1 cellular context compared by ENCODE assay signal in the genomic region with DNA sequence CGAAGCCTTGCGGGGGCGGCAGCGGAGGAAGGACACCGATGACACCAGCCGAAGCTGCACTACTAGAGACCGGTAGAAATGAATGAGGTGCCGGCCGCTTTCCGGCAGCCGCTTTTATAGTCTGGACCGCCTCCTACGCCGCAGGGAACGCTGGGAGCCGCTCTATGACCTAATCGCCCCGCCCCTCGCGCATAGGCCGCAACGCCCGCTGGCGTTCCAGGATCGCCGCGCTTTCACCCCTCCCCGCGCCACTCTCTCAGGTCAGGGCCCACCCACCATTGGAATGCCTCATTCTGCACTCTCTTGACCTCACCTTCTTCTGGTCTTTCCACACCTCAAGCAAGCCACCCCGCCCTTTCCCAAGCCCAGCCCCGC.
A peak's percentile ranks its signal among the peaks of the same experiment; 100 is the strongest.
TF ChIP-seq lines count a peak whose summit lies in the region.

A gene (minus strand): TSS at position 89 of the 375 bp plus-strand sequence. CDS start 170 bp downstream, outside the sequence.

TF ChIP-seq in HepG2, 621 proteins besides CTCF, POLR2A, EP300 and RAD21 (continued from another document):
- TF ChIP-seq SPEN (CRISPR knock-in tag; IDR thresholded peaks at IDR 0.05; ENCODE audit: low read depth) = no peak; the same call in 1 of the 2 replicates
- no peak for TF ChIP-seq ZNF761 (CRISPR knock-in tag; conservative IDR thresholded peaks at IDR 0.05)
- peak; percentile 39; the same call in 1 of the 2 replicates for TF ChIP-seq RFXAP (CRISPR knock-in tag; IDR thresholded peaks at IDR 0.05; ENCODE audit: borderline replicate concordance)
- no peak for TF ChIP-seq SMARCE1 (IDR thresholded peaks at IDR 0.05; ENCODE audit: borderline replicate concordance)
- no peak for TF ChIP-seq RORA (CRISPR knock-in tag; IDR thresholded peaks at IDR 0.05)
- no peak for TF ChIP-seq ZNF207 (IDR thresholded peaks at IDR 0.05; ENCODE audit: borderline replicate concordance)
- TF ChIP-seq, protein P1, sequence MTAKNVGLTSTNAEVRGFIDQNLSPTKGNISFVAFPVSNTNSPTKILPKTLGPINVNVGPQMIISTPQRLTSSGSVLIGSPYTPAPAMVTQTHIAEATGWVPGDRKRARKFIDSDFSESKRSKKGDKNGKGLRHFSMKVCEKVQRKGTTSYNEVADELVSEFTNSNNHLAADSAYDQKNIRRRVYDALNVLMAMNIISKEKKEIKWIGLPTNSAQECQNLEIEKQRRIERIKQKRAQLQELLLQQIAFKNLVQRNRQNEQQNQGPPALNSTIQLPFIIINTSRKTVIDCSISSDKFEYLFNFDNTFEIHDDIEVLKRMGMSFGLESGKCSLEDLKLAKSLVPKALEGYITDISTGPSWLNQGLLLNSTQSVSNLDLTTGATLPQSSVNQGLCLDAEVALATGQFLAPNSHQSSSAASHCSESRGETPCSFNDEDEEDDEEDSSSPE (CRISPR knock-in tag; IDR thresholded peaks at IDR 0.05) = no peak
- 0 out of 2 replicates have a peak, but pooled peaks have one; percentile 85 for TF ChIP-seq ZNF367 (CRISPR knock-in tag; IDR thresholded peaks at IDR 0.05; ENCODE audit: borderline replicate concordance)
- no peak for TF ChIP-seq MAFG (CRISPR knock-in tag; IDR thresholded peaks at IDR 0.05)
- TF ChIP-seq, protein P2, sequence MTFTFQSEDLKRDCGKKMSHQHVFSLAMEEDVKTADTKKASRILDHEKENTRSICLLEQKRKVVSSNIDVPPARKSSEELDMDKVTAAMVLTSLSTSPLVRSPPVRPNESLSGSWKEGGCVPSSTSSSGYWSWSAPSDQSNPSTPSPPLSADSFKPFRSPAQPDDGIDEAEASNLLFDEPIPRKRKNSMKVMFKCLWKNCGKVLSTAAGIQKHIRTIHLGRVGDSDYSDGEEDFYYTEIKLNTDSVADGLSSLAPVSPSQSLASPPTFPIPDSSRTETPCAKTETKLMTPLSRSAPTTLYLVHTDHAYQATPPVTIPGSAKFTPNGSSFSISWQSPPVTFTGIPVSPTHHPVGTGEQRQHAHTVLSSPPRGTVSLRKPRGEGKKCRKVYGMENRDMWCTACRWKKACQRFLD (CRISPR knock-in tag; IDR thresholded peaks at IDR 0.05; ENCODE audit: borderline replicate concordance) = no peak; the same call in 1 of the 2 replicates
- peak in 1 of 2 experiments; percentile 34; a peak in 2 of 4 replicates for TF ChIP-seq NR2F1 (CRISPR knock-in tag; IDR thresholded peaks at IDR 0.05)
- 0 out of 2 replicates have a peak, but pooled peaks have one; percentile 58 for TF ChIP-seq ZNF83 (CRISPR knock-in tag; IDR thresholded peaks at IDR 0.05; ENCODE audit: borderline replicate concordance)
- TF ChIP-seq, protein P3, sequence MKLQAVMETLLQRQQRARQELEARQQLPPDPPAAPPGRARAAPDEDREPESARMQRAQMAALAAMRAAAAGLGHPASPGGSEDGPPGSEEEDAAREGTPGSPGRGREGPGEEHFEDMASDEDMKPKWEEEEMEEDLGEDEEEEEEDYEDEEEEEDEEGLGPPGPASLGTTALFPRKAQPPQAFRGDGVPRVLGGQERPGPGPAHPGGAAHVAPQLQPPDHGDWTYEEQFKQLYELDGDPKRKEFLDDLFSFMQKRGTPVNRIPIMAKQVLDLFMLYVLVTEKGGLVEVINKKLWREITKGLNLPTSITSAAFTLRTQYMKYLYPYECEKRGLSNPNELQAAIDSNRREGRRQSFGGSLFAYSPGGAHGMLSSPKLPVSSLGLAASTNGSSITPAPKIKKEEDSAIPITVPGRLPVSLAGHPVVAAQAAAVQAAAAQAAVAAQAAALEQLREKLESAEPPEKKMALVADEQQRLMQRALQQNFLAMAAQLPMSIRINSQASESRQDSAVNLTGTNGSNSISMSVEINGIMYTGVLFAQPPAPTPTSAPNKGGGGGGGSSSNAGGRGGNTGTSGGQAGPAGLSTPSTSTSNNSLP (IDR thresholded peaks at IDR 0.05; ENCODE audit: low read depth, low read length) = no peak; the same call in 1 of the 2 replicates
- TF ChIP-seq ZNF30 (CRISPR knock-in tag; IDR thresholded peaks at IDR 0.05) = peak; percentile 86; the same call in 1 of the 2 replicates
- TF ChIP-seq, protein P4, sequence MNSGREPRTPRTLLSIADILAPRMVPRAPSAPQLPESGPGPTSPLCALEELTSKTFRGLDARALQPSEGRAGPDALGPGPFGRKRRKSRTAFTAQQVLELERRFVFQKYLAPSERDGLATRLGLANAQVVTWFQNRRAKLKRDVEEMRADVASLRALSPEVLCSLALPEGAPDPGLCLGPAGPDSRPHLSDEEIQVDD (CRISPR knock-in tag; IDR thresholded peaks at IDR 0.05; ENCODE audit: borderline replicate concordance) = peak; percentile 61; the same call in 1 of the 2 replicates
- TF ChIP-seq ZNF605 (CRISPR knock-in tag; IDR thresholded peaks at IDR 0.05) = no peak
- TF ChIP-seq SNRNP70 (IDR thresholded peaks at IDR 0.05; ENCODE audit: low read depth, low read length) = no peak
- TF ChIP-seq, protein P5, sequence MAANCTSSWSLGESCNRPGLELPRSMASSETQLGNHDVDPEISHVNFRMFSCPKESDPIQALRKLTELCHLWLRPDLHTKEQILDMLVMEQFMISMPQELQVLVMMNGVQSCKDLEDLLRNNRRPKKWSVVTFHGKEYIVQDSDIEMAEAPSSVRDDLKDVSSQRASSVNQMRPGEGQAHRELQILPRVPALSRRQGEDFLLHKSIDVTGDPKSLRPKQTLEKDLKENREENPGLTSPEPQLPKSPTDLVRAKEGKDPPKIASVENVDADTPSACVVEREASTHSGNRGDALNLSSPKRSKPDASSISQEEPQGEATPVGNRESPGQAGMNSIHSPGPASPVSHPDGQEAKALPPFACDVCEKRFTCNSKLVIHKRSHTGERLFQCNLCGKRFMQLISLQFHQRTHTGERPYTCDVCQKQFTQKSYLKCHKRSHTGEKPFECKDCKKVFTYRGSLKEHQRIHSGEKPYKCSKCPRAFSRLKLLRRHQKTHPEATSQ (CRISPR knock-in tag; IDR thresholded peaks at IDR 0.05; ENCODE audit: borderline replicate concordance) = no peak
- TF ChIP-seq CBFB (CRISPR knock-in tag; IDR thresholded peaks at IDR 0.05) = peak; percentile 60
- peak; percentile 77; the same call in 1 of the 2 replicates for TF ChIP-seq KLF12 (CRISPR knock-in tag; IDR thresholded peaks at IDR 0.05; ENCODE audit: borderline replicate concordance)
- TF ChIP-seq HOXA3 (CRISPR knock-in tag; IDR thresholded peaks at IDR 0.05) = peak; percentile 79; the same call in 1 of the 2 replicates
- TF ChIP-seq MAFF (IDR thresholded peaks at IDR 0.05; ENCODE audit: low read depth, low read length) = no peak
- no peak for TF ChIP-seq ZNF501 (CRISPR knock-in tag; IDR thresholded peaks at IDR 0.05)
- TF ChIP-seq HOXD1 (CRISPR knock-in tag; IDR thresholded peaks at IDR 0.05) = peak; percentile 93
- TF ChIP-seq ZFYVE20 (CRISPR knock-in tag; IDR thresholded peaks at IDR 0.05; ENCODE audit: borderline replicate concordance, low read depth) = 0 out of 2 replicates have a peak, but pooled peaks have one; percentile 56
- TF ChIP-seq TAF1 (CRISPR knock-in tag; IDR thresholded peaks at IDR 0.05) = peak; percentile 89
- TF ChIP-seq, protein P6, sequence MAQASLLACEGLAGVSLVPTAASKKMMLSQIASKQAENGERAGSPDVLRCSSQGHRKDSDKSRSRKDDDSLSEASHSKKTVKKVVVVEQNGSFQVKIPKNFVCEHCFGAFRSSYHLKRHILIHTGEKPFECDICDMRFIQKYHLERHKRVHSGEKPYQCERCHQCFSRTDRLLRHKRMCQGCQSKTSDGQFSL (CRISPR knock-in tag; IDR thresholded peaks at IDR 0.05) = no peak
- no peak for TF ChIP-seq ZNF549 (CRISPR knock-in tag; IDR thresholded peaks at IDR 0.05)
- no peak for TF ChIP-seq SP1 (IDR thresholded peaks at IDR 0.05)
- peak; percentile 82 for TF ChIP-seq SP1 (CRISPR knock-in tag; IDR thresholded peaks at IDR 0.05)
- TF ChIP-seq, protein P7, sequence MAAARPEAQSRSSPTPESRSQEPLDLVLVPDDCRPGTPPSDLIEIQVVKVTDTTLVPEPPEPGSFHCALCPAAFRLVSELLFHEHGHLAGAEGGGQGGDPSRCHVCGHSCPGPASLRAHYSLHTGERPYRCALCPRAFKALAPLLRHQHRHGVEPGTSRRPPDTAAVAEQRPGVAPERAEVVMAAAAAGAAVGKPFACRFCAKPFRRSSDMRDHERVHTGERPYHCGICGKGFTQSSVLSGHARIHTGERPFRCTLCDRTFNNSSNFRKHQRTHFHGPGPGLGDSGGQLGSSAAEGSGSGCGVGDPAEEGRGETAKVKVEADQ (CRISPR knock-in tag; IDR thresholded peaks at IDR 0.05; ENCODE audit: borderline replicate concordance) = no peak
- TF ChIP-seq MED13 (CRISPR knock-in tag; IDR thresholded peaks at IDR 0.05) = no peak
- TF ChIP-seq, protein P8, sequence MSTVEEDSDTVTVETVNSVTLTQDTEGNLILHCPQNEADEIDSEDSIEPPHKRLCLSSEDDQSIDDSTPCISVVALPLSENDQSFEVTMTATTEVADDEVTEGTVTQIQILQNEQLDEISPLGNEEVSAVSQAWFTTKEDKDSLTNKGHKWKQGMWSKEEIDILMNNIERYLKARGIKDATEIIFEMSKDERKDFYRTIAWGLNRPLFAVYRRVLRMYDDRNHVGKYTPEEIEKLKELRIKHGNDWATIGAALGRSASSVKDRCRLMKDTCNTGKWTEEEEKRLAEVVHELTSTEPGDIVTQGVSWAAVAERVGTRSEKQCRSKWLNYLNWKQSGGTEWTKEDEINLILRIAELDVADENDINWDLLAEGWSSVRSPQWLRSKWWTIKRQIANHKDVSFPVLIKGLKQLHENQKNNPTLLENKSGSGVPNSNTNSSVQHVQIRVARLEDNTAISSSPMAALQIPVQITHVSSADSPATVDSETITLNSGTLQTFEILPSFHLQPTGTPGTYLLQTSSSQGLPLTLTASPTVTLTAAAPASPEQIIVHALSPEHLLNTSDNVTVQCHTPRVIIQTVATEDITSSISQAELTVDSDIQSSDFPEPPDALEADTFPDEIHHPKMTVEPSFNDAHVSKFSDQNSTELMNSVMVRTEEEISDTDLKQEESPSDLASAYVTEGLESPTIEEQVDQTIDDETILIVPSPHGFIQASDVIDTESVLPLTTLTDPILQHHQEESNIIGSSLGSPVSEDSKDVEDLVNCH (CRISPR knock-in tag; IDR thresholded peaks at IDR 0.05) = no peak
- no peak for TF ChIP-seq TCF12 (IDR thresholded peaks at IDR 0.05)
- TF ChIP-seq TCF12 (CRISPR knock-in tag; IDR thresholded peaks at IDR 0.05) = peak; percentile 17; the same call in 1 of the 2 replicates
- no peak for TF ChIP-seq ZFP41 (CRISPR knock-in tag; IDR thresholded peaks at IDR 0.05; ENCODE audit: borderline replicate concordance)
- TF ChIP-seq POLR2AphosphoS5 (IDR thresholded peaks at IDR 0.05; ENCODE audit: low read depth, low read length) = peak; percentile 99
- no peak for TF ChIP-seq SIX1 (CRISPR knock-in tag; IDR thresholded peaks at IDR 0.05; ENCODE audit: borderline replicate concordance)
- peak; percentile 86 for TF ChIP-seq GATA4 (IDR thresholded peaks at IDR 0.05; ENCODE audit: borderline replicate concordance, low read depth)
- no peak for TF ChIP-seq ZNF879 (CRISPR knock-in tag; IDR thresholded peaks at IDR 0.05)
- peak; percentile 16; the same call in 1 of the 2 replicates for TF ChIP-seq ZZZ3 (CRISPR knock-in tag; IDR thresholded peaks at IDR 0.05; ENCODE audit: borderline replicate concordance)
- TF ChIP-seq ZNF709 (CRISPR knock-in tag; IDR thresholded peaks at IDR 0.05) = no peak
- TF ChIP-seq SSRP1 (CRISPR knock-in tag; IDR thresholded peaks at IDR 0.05) = peak; percentile 2; the same call in 1 of the 2 replicates
- TF ChIP-seq ZKSCAN1 (IDR thresholded peaks at IDR 0.05; ENCODE audit: low read length) = 0 out of 2 replicates have a peak, but pooled peaks have one; percentile 38
- TF ChIP-seq RXRB (CRISPR knock-in tag; IDR thresholded peaks at IDR 0.05; ENCODE audit: borderline replicate concordance) = peak; percentile 36; the same call in 1 of the 2 replicates
- peak; percentile 92 for TF ChIP-seq NR2C2 (CRISPR knock-in tag; IDR thresholded peaks at IDR 0.05; ENCODE audit: borderline replicate concordance)
- TF ChIP-seq YY1 (IDR thresholded peaks at IDR 0.05; ENCODE audit: insufficient read depth, insufficient replicate concordance, low read depth, low read length) = peak; percentile 79
- TF ChIP-seq FOXA3 (CRISPR knock-in tag; IDR thresholded peaks at IDR 0.05) = peak; percentile 54; the same call in 1 of the 2 replicates
- TF ChIP-seq POGZ (CRISPR knock-in tag; IDR thresholded peaks at IDR 0.05) = no peak
- TF ChIP-seq, protein P9, sequence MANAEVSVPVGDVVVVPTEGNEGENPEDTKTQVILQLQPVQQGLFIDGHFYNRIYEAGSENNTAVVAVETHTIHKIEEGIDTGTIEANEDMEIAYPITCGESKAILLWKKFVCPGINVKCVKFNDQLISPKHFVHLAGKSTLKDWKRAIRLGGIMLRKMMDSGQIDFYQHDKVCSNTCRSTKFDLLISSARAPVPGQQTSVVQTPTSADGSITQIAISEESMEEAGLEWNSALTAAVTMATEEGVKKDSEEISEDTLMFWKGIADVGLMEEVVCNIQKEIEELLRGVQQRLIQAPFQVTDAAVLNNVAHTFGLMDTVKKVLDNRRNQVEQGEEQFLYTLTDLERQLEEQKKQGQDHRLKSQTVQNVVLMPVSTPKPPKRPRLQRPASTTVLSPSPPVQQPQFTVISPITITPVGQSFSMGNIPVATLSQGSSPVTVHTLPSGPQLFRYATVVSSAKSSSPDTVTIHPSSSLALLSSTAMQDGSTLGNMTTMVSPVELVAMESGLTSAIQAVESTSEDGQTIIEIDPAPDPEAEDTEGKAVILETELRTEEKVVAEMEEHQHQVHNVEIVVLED (CRISPR knock-in tag; IDR thresholded peaks at IDR 0.05; ENCODE audit: borderline replicate concordance) = no peak
- TF ChIP-seq, protein P10, sequence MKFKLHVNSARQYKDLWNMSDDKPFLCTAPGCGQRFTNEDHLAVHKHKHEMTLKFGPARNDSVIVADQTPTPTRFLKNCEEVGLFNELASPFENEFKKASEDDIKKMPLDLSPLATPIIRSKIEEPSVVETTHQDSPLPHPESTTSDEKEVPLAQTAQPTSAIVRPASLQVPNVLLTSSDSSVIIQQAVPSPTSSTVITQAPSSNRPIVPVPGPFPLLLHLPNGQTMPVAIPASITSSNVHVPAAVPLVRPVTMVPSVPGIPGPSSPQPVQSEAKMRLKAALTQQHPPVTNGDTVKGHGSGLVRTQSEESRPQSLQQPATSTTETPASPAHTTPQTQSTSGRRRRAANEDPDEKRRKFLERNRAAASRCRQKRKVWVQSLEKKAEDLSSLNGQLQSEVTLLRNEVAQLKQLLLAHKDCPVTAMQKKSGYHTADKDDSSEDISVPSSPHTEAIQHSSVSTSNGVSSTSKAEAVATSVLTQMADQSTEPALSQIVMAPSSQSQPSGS (CRISPR knock-in tag; IDR thresholded peaks at IDR 0.05) = peak; percentile 69
- TF ChIP-seq ZNF557 (CRISPR knock-in tag; IDR thresholded peaks at IDR 0.05) = no peak
- no peak for TF ChIP-seq SAFB2 (CRISPR knock-in tag; IDR thresholded peaks at IDR 0.05; ENCODE audit: borderline replicate concordance, low read depth)
- no peak; the same call in 1 of the 2 replicates for TF ChIP-seq REL (CRISPR knock-in tag; conservative IDR thresholded peaks at IDR 0.05)
- TF ChIP-seq ZNF331 (CRISPR knock-in tag; IDR thresholded peaks at IDR 0.05) = peak; percentile 70; the same call in 1 of the 2 replicates
- TF ChIP-seq, protein P11, sequence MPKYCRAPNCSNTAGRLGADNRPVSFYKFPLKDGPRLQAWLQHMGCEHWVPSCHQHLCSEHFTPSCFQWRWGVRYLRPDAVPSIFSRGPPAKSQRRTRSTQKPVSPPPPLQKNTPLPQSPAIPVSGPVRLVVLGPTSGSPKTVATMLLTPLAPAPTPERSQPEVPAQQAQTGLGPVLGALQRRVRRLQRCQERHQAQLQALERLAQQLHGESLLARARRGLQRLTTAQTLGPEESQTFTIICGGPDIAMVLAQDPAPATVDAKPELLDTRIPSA (CRISPR knock-in tag; IDR thresholded peaks at IDR 0.05; ENCODE audit: borderline replicate concordance) = no peak
TF ChIP-seq in HepG2: peak in this region for 161.
